In genomic region chr2:197028230-197028629, GRCh38 we compare ENCODE assay signal across 12 cellular contexts.
DNase-seq lines count a peak whose midpoint lies in the region; ATAC-seq and FAIRE-seq lines count a peak whose summit lies in the region.
"Had no signal": no experiment of that assay in that cellular context is flagged by ENCODE, and none has a peak within 500 bp of the region (broad histone marks: within the 10 kb centered on the region; RNA-seq: fewer than 3 reads in every experiment).

No MANE protein-coding gene starts in this region.

- peaks cover 48% of the 10 kb centered on the region for H3K36me3 Mint-ChIP-seq in activated naive CD8-positive, alpha-beta T cell
- H3K36me3 Mint-ChIP-seq in activated naive CD8-positive, alpha-beta T cell treated with anti-CD3 and anti-CD28 coated beads, Interleukin-2, amount 50 U/mL, for 24 hours (ENCODE audit: low read depth), result peaks cover 67% of the 10 kb centered on the region

- no peak overlapping the region for H3K4me3 Mint-ChIP-seq in activated naive CD8-positive, alpha-beta T cell
- no peak overlapping the region for H3K4me3 Mint-ChIP-seq in activated naive CD8-positive, alpha-beta T cell treated with anti-CD3 and anti-CD28 coated beads, Interleukin-2, amount 50 U/mL, for 24 hours

- no peak for FAIRE-seq in urothelium cell line (lab: Jason Lieb, UNC)

- no peaks in the 10 kb centered on the region for H3K27me3 Mint-ChIP-seq in activated naive CD8-positive, alpha-beta T cell
- no peaks in the 10 kb centered on the region for H3K27me3 Mint-ChIP-seq in activated naive CD8-positive, alpha-beta T cell treated with anti-CD3 and anti-CD28 coated beads, Interleukin-2, amount 50 U/mL, for 24 hours

- peaks cover 4% of the 10 kb centered on the region for H3K9me3 Mint-ChIP-seq in activated naive CD8-positive, alpha-beta T cell (ENCODE audit: low read depth)
- H3K9me3 Mint-ChIP-seq in activated naive CD8-positive, alpha-beta T cell treated with anti-CD3 and anti-CD28 coated beads, Interleukin-2, amount 50 U/mL, for 24 hours, result peaks cover 6% of the 10 kb centered on the region

- H3K4me1 Mint-ChIP-seq in activated naive CD8-positive, alpha-beta T cell (ENCODE audit: low read depth), result peaks cover 23% of the 10 kb centered on the region
- peaks cover 10% of the 10 kb centered on the region for H3K4me1 Mint-ChIP-seq in activated naive CD8-positive, alpha-beta T cell treated with anti-CD3 and anti-CD28 coated beads, Interleukin-2, amount 50 U/mL, for 24 hours

- ATAC-seq in activated naive CD8-positive, alpha-beta T cell treated with anti-CD3 and anti-CD28 coated beads, Interleukin-2, amount 50 U/mL, for 24 hours, result no peak
- ATAC-seq in HG03457 (IDR thresholded peaks at IDR 0.05; ENCODE audit: unreplicated experiment), result no peak

- no peak for DNase-seq in activated naive CD8-positive, alpha-beta T cell treated with anti-CD3 and anti-CD28 coated beads, Interleukin-2, amount 50 U/mL, for 24 hours
- DNase-seq in RPMI7951 (ENCODE audit: low read depth) (peak; percentile 90), fibroblast of peridontal ligament (ENCODE audit: extremely low read depth) (peak; percentile 58), urothelium cell line (ENCODE audit: low spot score) (peak; percentile 84), NAMALWA (ENCODE audit: low spot score) (no peak), RPMI8226 (no peak)
- DNase-seq: C1 segment of cervical spinal cord, cortex of kidney, NCI-H2107, SIG-M5 had no signal

- peak overlapping the region; percentile 58 for H3K27ac Mint-ChIP-seq in activated naive CD8-positive, alpha-beta T cell
- H3K27ac Mint-ChIP-seq in activated naive CD8-positive, alpha-beta T cell treated with anti-CD3 and anti-CD28 coated beads, Interleukin-2, amount 50 U/mL, for 24 hours, result no peak overlapping the region

Comparison
In these comparisons a context has a peak if more than half of its experiments do, and no peak if none do; other contexts are left out.
1. DNase-seq: peak in RPMI7951 (single experiment), fibroblast of peridontal ligament (single experiment) and urothelium cell line (single experiment); none in activated naive CD8-positive, alpha-beta T cell treated with anti-CD3 and anti-CD28 coated beads, Interleukin-2, amount 50 U/mL, for 24 hours (single experiment), NAMALWA (single experiment) and RPMI8226 (single experiment).